In the genomic region with DNA sequence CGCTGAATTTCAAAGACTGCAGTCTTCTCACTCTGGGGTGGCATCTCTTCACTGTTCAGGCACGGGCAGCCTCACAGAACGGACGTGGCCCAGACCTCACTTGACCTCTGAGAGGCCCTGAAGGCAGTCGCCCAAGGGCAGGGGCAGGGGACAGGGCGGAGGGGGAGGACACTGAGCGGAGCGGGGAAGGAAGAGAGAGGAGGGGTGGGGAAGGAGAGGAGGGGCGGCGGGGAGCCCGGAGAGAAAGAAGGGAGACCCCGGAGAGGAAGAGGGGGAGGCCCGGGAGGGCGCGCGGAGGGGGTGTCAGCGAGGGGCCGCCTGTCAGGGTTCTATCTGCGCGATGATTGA, we compare ENCODE assay signal across 8 cellular contexts. TPM values are rescaled to one million over a fixed set of nuclear protein-coding genes. Genes with fewer than 3 reads are reported as not detected.
DNase-seq lines count a peak whose midpoint lies in the region; ATAC-seq lines count a peak whose summit lies in the region.

No MANE protein-coding gene starts in this region.

- DNase-seq in SHP77 (lab: John Stamatoyannopoulos, UW) (no peak), H4 (ENCODE audit: low spot score) (no peak), RPMI8226 (no peak)
- no peak for DNase-seq in activated CD4-positive, CD25-positive, alpha-beta regulatory T cell treated with anti-CD3 and anti-CD28 coated beads, Interleukin-2, amount 50 U/mL, for 72 hours

- no peak overlapping the region for H3K9ac ChIP-seq in iPS-15b (ENCODE audit: low read depth, low read length)

- H3K4me3 ChIP-seq in iPS-15b (ENCODE audit: low read depth, low read length) = peak overlapping the region; percentile 48

- H3K4me1 ChIP-seq in iPS-15b (ENCODE audit: control insufficient read depth, insufficient read depth, low read length) = peaks cover 3% of the 10 kb centered on the region

- H3K36me3 ChIP-seq in iPS-15b (ENCODE audit: control insufficient read depth, insufficient read depth, low read length) = no peaks in the 10 kb centered on the region

- H3K4me1 Mint-ChIP-seq in activated T-helper 17 cell treated with anti-CD3 and anti-CD28 coated beads, Interleukin-2, amount 50 U/mL, for 72 hours = no peaks in the 10 kb centered on the region
- H3K4me1 Mint-ChIP-seq in stimulated activated memory B cell treated with anti-CD40 and anti-IgM and Interleukin-4, amounts not matched to agents 10 μg/mL and 1 μg/mL and 100 μg/mL, for 72 hours = no peaks in the 10 kb centered on the region

- peaks cover 18% of the 10 kb centered on the region for H3K27me3 Mint-ChIP-seq in activated T-helper 17 cell treated with anti-CD3 and anti-CD28 coated beads, Interleukin-2, amount 50 U/mL, for 72 hours
- H3K27me3 Mint-ChIP-seq in stimulated activated memory B cell treated with anti-CD40 and anti-IgM and Interleukin-4, amounts not matched to agents 10 μg/mL and 1 μg/mL and 100 μg/mL, for 72 hours = peaks cover 32% of the 10 kb centered on the region

- H3K9me3 Mint-ChIP-seq in activated T-helper 17 cell treated with anti-CD3 and anti-CD28 coated beads, Interleukin-2, amount 50 U/mL, for 72 hours = peaks cover 3% of the 10 kb centered on the region
- H3K9me3 Mint-ChIP-seq in stimulated activated memory B cell treated with anti-CD40 and anti-IgM and Interleukin-4, amounts not matched to agents 10 μg/mL and 1 μg/mL and 100 μg/mL, for 72 hours = peaks cover 6% of the 10 kb centered on the region

- no peaks in the 10 kb centered on the region for H3K36me3 Mint-ChIP-seq in activated T-helper 17 cell treated with anti-CD3 and anti-CD28 coated beads, Interleukin-2, amount 50 U/mL, for 72 hours (ENCODE audit: low read depth)
- no peaks in the 10 kb centered on the region for H3K36me3 Mint-ChIP-seq in stimulated activated memory B cell treated with anti-CD40 and anti-IgM and Interleukin-4, amounts not matched to agents 10 μg/mL and 1 μg/mL and 100 μg/mL, for 72 hours

- H3K27me3 ChIP-seq in iPS-15b (ENCODE audit: control insufficient read depth, insufficient read depth, low read length) = peaks cover 52% of the 10 kb centered on the region

- H3K9me3 ChIP-seq in iPS-15b (ENCODE audit: control insufficient read depth, insufficient read depth, low read length) = no peaks in the 10 kb centered on the region

- no peak overlapping the region for H3K4me3 Mint-ChIP-seq in activated T-helper 17 cell treated with anti-CD3 and anti-CD28 coated beads, Interleukin-2, amount 50 U/mL, for 72 hours
- peak overlapping the region; percentile 69 for H3K4me3 Mint-ChIP-seq in stimulated activated memory B cell treated with anti-CD40 and anti-IgM and Interleukin-4, amounts not matched to agents 10 μg/mL and 1 μg/mL and 100 μg/mL, for 72 hours

- ATAC-seq in HG03103 (IDR thresholded peaks at IDR 0.05; ENCODE audit: low read depth, unreplicated experiment) = peak; percentile 8
- ATAC-seq in activated T-helper 17 cell treated with anti-CD3 and anti-CD28 coated beads, Interleukin-2, amount 50 U/mL, for 72 hours (replicated peaks) = peak; percentile 7
- ATAC-seq in stimulated activated memory B cell treated with anti-CD40 and anti-IgM and Interleukin-4, amounts not matched to agents 10 μg/mL and 1 μg/mL and 100 μg/mL, for 72 hours = peak; percentile 28

- peak overlapping the region; percentile 50 for H3K27ac Mint-ChIP-seq in activated T-helper 17 cell treated with anti-CD3 and anti-CD28 coated beads, Interleukin-2, amount 50 U/mL, for 72 hours
- no peak overlapping the region for H3K27ac Mint-ChIP-seq in stimulated activated memory B cell treated with anti-CD40 and anti-IgM and Interleukin-4, amounts not matched to agents 10 μg/mL and 1 μg/mL and 100 μg/mL, for 72 hours

RNA-seq across cellular contexts. Expression of a gene that starts 58.7 kb away (rescaled TPM):
- 10 to 100 TPM; 29.4 to 50.9 TPM for total RNA-seq in activated T-helper 17 cell treated with anti-CD3 and anti-CD28 coated beads, Interleukin-2, amount 50 U/mL, for 72 hours
- total RNA-seq in H4 (2014; rRNA removed; shearing (Covaris generic)) = 7.9 and 19.9 TPM in 2 replicates
